In the genomic region with DNA sequence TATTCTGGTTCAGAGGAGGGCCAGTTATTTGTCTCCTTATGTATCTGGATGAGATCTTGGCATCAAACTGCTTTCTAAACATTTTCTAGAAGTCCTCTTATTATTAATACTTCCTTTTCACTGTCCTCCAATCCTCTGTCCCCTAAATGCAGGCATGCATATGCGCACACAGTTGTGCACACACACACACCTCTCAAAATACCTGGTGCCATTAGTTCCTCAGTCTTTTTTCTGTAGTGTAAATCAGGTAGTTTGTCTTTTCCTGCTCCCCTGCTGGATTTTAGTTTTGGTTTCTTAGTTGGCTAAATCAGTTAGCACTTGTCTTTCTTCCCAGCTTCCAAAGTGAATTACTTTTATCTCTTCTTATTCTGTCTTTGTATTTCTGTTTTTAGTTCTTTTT, we compare ENCODE assay signal across 1 cellular context.
TF ChIP-seq lines count a peak whose summit lies in the region.

No MANE protein-coding gene starts in this region.

TF ChIP-seq in WTC11, 78 proteins besides CTCF, POLR2A, EP300 and RAD21 (continued from another document):
- TF ChIP-seq, protein P1, sequence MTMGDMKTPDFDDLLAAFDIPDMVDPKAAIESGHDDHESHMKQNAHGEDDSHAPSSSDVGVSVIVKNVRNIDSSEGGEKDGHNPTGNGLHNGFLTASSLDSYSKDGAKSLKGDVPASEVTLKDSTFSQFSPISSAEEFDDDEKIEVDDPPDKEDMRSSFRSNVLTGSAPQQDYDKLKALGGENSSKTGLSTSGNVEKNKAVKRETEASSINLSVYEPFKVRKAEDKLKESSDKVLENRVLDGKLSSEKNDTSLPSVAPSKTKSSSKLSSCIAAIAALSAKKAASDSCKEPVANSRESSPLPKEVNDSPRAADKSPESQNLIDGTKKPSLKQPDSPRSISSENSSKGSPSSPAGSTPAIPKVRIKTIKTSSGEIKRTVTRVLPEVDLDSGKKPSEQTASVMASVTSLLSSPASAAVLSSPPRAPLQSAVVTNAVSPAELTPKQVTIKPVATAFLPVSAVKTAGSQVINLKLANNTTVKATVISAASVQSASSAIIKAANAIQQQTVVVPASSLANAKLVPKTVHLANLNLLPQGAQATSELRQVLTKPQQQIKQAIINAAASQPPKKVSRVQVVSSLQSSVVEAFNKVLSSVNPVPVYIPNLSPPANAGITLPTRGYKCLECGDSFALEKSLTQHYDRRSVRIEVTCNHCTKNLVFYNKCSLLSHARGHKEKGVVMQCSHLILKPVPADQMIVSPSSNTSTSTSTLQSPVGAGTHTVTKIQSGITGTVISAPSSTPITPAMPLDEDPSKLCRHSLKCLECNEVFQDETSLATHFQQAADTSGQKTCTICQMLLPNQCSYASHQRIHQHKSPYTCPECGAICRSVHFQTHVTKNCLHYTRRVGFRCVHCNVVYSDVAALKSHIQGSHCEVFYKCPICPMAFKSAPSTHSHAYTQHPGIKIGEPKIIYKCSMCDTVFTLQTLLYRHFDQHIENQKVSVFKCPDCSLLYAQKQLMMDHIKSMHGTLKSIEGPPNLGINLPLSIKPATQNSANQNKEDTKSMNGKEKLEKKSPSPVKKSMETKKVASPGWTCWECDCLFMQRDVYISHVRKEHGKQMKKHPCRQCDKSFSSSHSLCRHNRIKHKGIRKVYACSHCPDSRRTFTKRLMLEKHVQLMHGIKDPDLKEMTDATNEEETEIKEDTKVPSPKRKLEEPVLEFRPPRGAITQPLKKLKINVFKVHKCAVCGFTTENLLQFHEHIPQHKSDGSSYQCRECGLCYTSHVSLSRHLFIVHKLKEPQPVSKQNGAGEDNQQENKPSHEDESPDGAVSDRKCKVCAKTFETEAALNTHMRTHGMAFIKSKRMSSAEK (CRISPR knock-in tag; IDR thresholded peaks at IDR 0.05; ENCODE audit: borderline replicate concordance), result no peak
- TF ChIP-seq RORB (CRISPR knock-in tag; IDR thresholded peaks at IDR 0.05) (no peak), GTF2I (CRISPR knock-in tag; conservative IDR thresholded peaks at IDR 0.05) (no peak), RELA (CRISPR knock-in tag; IDR thresholded peaks at IDR 0.05; ENCODE audit: borderline replicate concordance) (no peak), MYBL2 (CRISPR knock-in tag; IDR thresholded peaks at IDR 0.05) (no peak), ZNF232 (CRISPR knock-in tag; IDR thresholded peaks at IDR 0.05) (no peak), HMGA2 (CRISPR knock-in tag; IDR thresholded peaks at IDR 0.05) (no peak)
